In genomic region chr15:41564286-41564959, GRCh38 we compare ENCODE assay signal across 14 cellular contexts. TPM values are rescaled to one million over a fixed set of nuclear protein-coding genes. Genes with fewer than 3 reads are reported as not detected.
DNase-seq lines count a peak whose midpoint lies in the region; ATAC-seq and TF ChIP-seq lines count a peak whose summit lies in the region.
"Had no signal": no experiment of that assay in that cellular context is flagged by ENCODE, and none has a peak within 500 bp of the region (broad histone marks: within the 10 kb centered on the region; RNA-seq: fewer than 3 reads in every experiment).

No MANE protein-coding gene starts in this region.

- H3K27ac ChIP-seq in RWPE1, result peak overlapping the region; percentile 17
- H3K27ac ChIP-seq in neuronal stem cell (replicated peaks; ENCODE audit: low read length), result peak overlapping the region; percentile 89
- no peak overlapping the region for H3K27ac ChIP-seq in Karpas-422 (ENCODE audit: low read length)
- H3K27ac ChIP-seq: Peyer's patch had no signal

- peak overlapping the region; percentile 98 for H3K4ac ChIP-seq in neuronal stem cell (ENCODE audit: low read length)

- TF ChIP-seq CTCF in RWPE1 (conservative IDR thresholded peaks at IDR 0.05; ENCODE audit: low read depth), result no peak

- peaks cover 0 to 24% (median 8%) of the 10 kb centered on the region in 5 donors for H3K27me3 Mint-ChIP-seq in naive thymus-derived CD8-positive, alpha-beta T cell

- no peak overlapping the region for H3K4me3 Mint-ChIP-seq in naive thymus-derived CD8-positive, alpha-beta T cell
- H3K4me3 Mint-ChIP-seq: activated naive CD4-positive, alpha-beta T cell treated with anti-CD3 and anti-CD28 coated beads, Interleukin-2, amount 50 U/mL, for 24 hours; CD8-positive, alpha-beta T cell had no signal

- CTCF ChIA-PET in RWPE1 (lab: Yijun Ruan, JAX), result no interaction called here

- no peaks in the 10 kb centered on the region for H4K20me1 ChIP-seq in Karpas-422 (ENCODE audit: insufficient read depth, low read depth, low read length)

- no peak overlapping the region for H3K27ac Mint-ChIP-seq in naive thymus-derived CD8-positive, alpha-beta T cell
- H3K27ac Mint-ChIP-seq: activated naive CD4-positive, alpha-beta T cell treated with anti-CD3 and anti-CD28 coated beads, Interleukin-2, amount 50 U/mL, for 24 hours; CD8-positive, alpha-beta T cell had no signal

- no peak for ATAC-seq in naive thymus-derived CD8-positive, alpha-beta T cell
- ATAC-seq: CD8-positive, alpha-beta T cell; right cardiac atrium had no signal

- H3K4me3 ChIP-seq in H7 (ENCODE audit: insufficient read depth, low read depth, low read length), result no peak overlapping the region
- no peak overlapping the region for H3K4me3 ChIP-seq in neuronal stem cell (ENCODE audit: low read length in 2 of 2)
- no peak overlapping the region for H3K4me3 ChIP-seq in Karpas-422 (ENCODE audit: low read length)
- H3K4me3 ChIP-seq: Peyer's patch had no signal

- peaks cover 12% of the 10 kb centered on the region for H3K79me1 ChIP-seq in neuronal stem cell (ENCODE audit: low read depth, low read length)

- H3K18ac ChIP-seq in neuronal stem cell (ENCODE audit: low read length), result peak overlapping the region; percentile 84

- H4K91ac ChIP-seq in neuronal stem cell (ENCODE audit: low read depth, low read length, poor library complexity), result peak overlapping the region; percentile 95

- H3K36me3 ChIP-seq in H7 (replicated peaks; ENCODE audit: control insufficient read depth, insufficient read depth, low read length), result peaks cover 8% of the 10 kb centered on the region
- peaks cover 18 to 56% of the 10 kb centered on the region in 2 donors for H3K36me3 ChIP-seq in neuronal stem cell (replicated peaks in 1 of 2; ENCODE audit: control insufficient read depth in 2 of 2, insufficient read depth in 2 of 2, low read length in 2 of 2)
- no peaks in the 10 kb centered on the region for H3K36me3 ChIP-seq in Karpas-422 (ENCODE audit: insufficient read depth, low read length)
- H3K36me3 ChIP-seq: Peyer's patch had no signal

- POLR2A ChIA-PET in RWPE1 (lab: Yijun Ruan, JAX; ENCODE audit: low non-redundant PET), result no interaction called here
- POLR2A ChIA-PET in naive thymus-derived CD8-positive, alpha-beta T cell (lab: Charles Lee), result no interaction called here

- no peaks in the 10 kb centered on the region for H3K36me3 Mint-ChIP-seq in naive thymus-derived CD8-positive, alpha-beta T cell
- H3K36me3 Mint-ChIP-seq: activated naive CD4-positive, alpha-beta T cell treated with anti-CD3 and anti-CD28 coated beads, Interleukin-2, amount 50 U/mL, for 24 hours; CD8-positive, alpha-beta T cell had no signal

- DNase-seq in H7 (peak; percentile 88), RWPE1 (ENCODE audit: low spot score) (no peak), epidermal melanocyte (ENCODE audit: insufficient read length, low spot score) (peak; percentile 72), neuronal stem cell (ENCODE audit: low spot score) (peak; percentile 67), NCI-H446 (lab: John Stamatoyannopoulos, UW) (no peak), Karpas-422 (no peak), DMS153 treated with DMSO at 0.1 percent for 48 hours (lab: John Stamatoyannopoulos, UW; ENCODE audit: unreplicated experiment) (no peak)
- no peak for DNase-seq in naive thymus-derived CD8-positive, alpha-beta T cell
- DNase-seq: activated CD4-positive, alpha-beta T cell treated with anti-CD3 and anti-CD28 coated beads, Interleukin-2, amount 50 U/mL, for 1 hour; CD8-positive, alpha-beta T cell; Peyer's patch had no signal

- peak overlapping the region; percentile 76 for H2BK5ac ChIP-seq in neuronal stem cell (ENCODE audit: low read length)

- peak overlapping the region; percentile 63 for H2AFZ ChIP-seq in neuronal stem cell (ENCODE audit: low read length)
- no peak overlapping the region for H2AFZ ChIP-seq in Karpas-422 (ENCODE audit: low read length)

- peak overlapping the region; percentile 77 for H2AK5ac ChIP-seq in neuronal stem cell (ENCODE audit: low read depth, low read length)

- H3K79me2 ChIP-seq in Karpas-422 (ENCODE audit: low read length), result no peaks in the 10 kb centered on the region

- H3K4me1 ChIP-seq in neuronal stem cell (ENCODE audit: control insufficient read depth in 2 of 2, insufficient read depth in 1 of 2, low read depth in 1 of 2, low read length in 2 of 2) (peaks cover 65 to 77% of the 10 kb centered on the region in 2 donors), Karpas-422 (ENCODE audit: low read length) (peaks cover 3% of the 10 kb centered on the region)

- peak overlapping the region; percentile 74 for H3K14ac ChIP-seq in neuronal stem cell (ENCODE audit: low read length)

- H3K27me3 ChIP-seq in H7 (ENCODE audit: control insufficient read depth, insufficient read depth, low read length) (no peaks in the 10 kb centered on the region), neuronal stem cell (ENCODE audit: control insufficient read depth in 3 of 3, insufficient read depth in 3 of 3, low read depth in 1 of 3, low read length in 3 of 3) (no peaks in the 10 kb centered on the region), Karpas-422 (ENCODE audit: low read length) (no peaks in the 10 kb centered on the region)
- H3K27me3 ChIP-seq: Peyer's patch had no signal

- H3K23ac ChIP-seq in neuronal stem cell (ENCODE audit: low read depth, low read length, poor library complexity), result no peak overlapping the region

- H3K9me2 ChIP-seq in Karpas-422 (replicated peaks; ENCODE audit: insufficient read depth, low read length), result no peaks in the 10 kb centered on the region

- H2BK12ac ChIP-seq in neuronal stem cell (ENCODE audit: low read length), result peak overlapping the region; percentile 35

- H2BK120ac ChIP-seq in neuronal stem cell (ENCODE audit: low read depth, low read length), result no peak overlapping the region

- no CpG with 5 or more reads among the region's 7 CpGs for WGBS in neuronal stem cell (ENCODE audit: extremely low coverage in 2 of 2, insufficient read length in 2 of 2, insufficient replicate concordance in 1 of 2), 2 donors

- no peaks in the 10 kb centered on the region for H3K9me3 Mint-ChIP-seq in naive thymus-derived CD8-positive, alpha-beta T cell
- H3K9me3 Mint-ChIP-seq: activated naive CD4-positive, alpha-beta T cell treated with anti-CD3 and anti-CD28 coated beads, Interleukin-2, amount 50 U/mL, for 24 hours; CD8-positive, alpha-beta T cell had no signal

- H3K9ac ChIP-seq in neuronal stem cell (ENCODE audit: low read depth, low read length, poor library complexity), result peak overlapping the region; percentile 87
- no peak overlapping the region for H3K9ac ChIP-seq in Karpas-422 (ENCODE audit: low read length)

- H3K4me2 ChIP-seq in neuronal stem cell (ENCODE audit: insufficient read depth, low read length, poor library complexity, severe bottlenecking) (peak overlapping the region; percentile 48), Karpas-422 (ENCODE audit: low read depth, low read length, poor library complexity, severe bottlenecking) (no peak overlapping the region)

- H2BK15ac ChIP-seq in neuronal stem cell (ENCODE audit: low read length), result peak overlapping the region; percentile 93

- peaks cover 0 to 1% of the 10 kb centered on the region in 2 donors for H3K9me3 ChIP-seq in neuronal stem cell (replicated peaks in 1 of 2; ENCODE audit: control insufficient read depth in 2 of 2, insufficient read depth in 1 of 2, low read depth in 1 of 2, low read length in 2 of 2)
- no peaks in the 10 kb centered on the region for H3K9me3 ChIP-seq in Karpas-422 (ENCODE audit: low read length)
- H3K9me3 ChIP-seq: Peyer's patch had no signal

- peak overlapping the region; percentile 20 for H4K8ac ChIP-seq in neuronal stem cell (ENCODE audit: low read depth, low read length)

- peaks cover 4 to 7% (median 4%) of the 10 kb centered on the region in 4 donors for H3K4me1 Mint-ChIP-seq in naive thymus-derived CD8-positive, alpha-beta T cell
- H3K4me1 Mint-ChIP-seq: activated naive CD4-positive, alpha-beta T cell treated with anti-CD3 and anti-CD28 coated beads, Interleukin-2, amount 50 U/mL, for 24 hours had no signal

RNA-seq across cellular contexts. Expression of gene TYRO3, which starts 5.4 kb away (rescaled TPM):
- total RNA-seq in H7 (2014; rRNA removed; shearing (Covaris generic)), result 65.8 and 72.6 TPM in 2 replicates
- 121 TPM for polyA plus RNA-seq in neuronal stem cell (2013, experiment 1 of 2)
- 118 TPM for polyA plus RNA-seq in neuronal stem cell (2013, experiment 2 of 2)
- 0.37 and 1.1 TPM in 2 replicates for total RNA-seq in Karpas-422 (2014; rRNA removed; shearing (Covaris generic); ENCODE audit: low replicate concordance)
- under 1 TPM in 1 of 2 experiments, not detected in 1; 0.05 TPM for total RNA-seq in naive thymus-derived CD8-positive, alpha-beta T cell
- polyA plus RNA-seq in naive thymus-derived CD8-positive, alpha-beta T cell, result not detected

RNA-seq across cellular contexts. Expression of gene RPAP1, which starts 20.4 kb away (rescaled TPM):
- 65.5 and 77.7 TPM in 2 replicates for total RNA-seq in H7 (2014; rRNA removed; shearing (Covaris generic))
- 21.6 TPM for polyA plus RNA-seq in neuronal stem cell (2013, experiment 1 of 2)
- 20.4 TPM for polyA plus RNA-seq in neuronal stem cell (2013, experiment 2 of 2)
- 17.4 and 26.2 TPM in 2 replicates for total RNA-seq in Karpas-422 (2014; rRNA removed; shearing (Covaris generic); ENCODE audit: low replicate concordance)
- 10 to 100 TPM; 59.1 to 60.0 TPM for total RNA-seq in naive thymus-derived CD8-positive, alpha-beta T cell
- 10 to 100 TPM in 2 of 3 donors, 1 to 10 TPM in 1; 8.0 to 19.8 (median 12.2) TPM for polyA plus RNA-seq in naive thymus-derived CD8-positive, alpha-beta T cell

RNA-seq across cellular contexts. Expression of gene LTK, which starts 50.8 kb away (rescaled TPM):
- total RNA-seq in H7 (2014; rRNA removed; shearing (Covaris generic)), result 0.07 and 0.15 TPM in 2 replicates
- 0.03 TPM for polyA plus RNA-seq in neuronal stem cell (2013, experiment 1 of 2)
- 0.06 TPM for polyA plus RNA-seq in neuronal stem cell (2013, experiment 2 of 2)
- total RNA-seq in Karpas-422 (2014; rRNA removed; shearing (Covaris generic); ENCODE audit: low replicate concordance), result 0.78 and 1.7 TPM in 2 replicates
- total RNA-seq in naive thymus-derived CD8-positive, alpha-beta T cell, result under 1 TPM; 0.18 to 0.22 TPM
- not detected for polyA plus RNA-seq in naive thymus-derived CD8-positive, alpha-beta T cell
- total RNA-seq: M059J had no signal

Comparison
In these comparisons a context has a peak if more than half of its experiments do, and no peak if none do; other contexts are left out.
1. DNase-seq: peak in H7 (single experiment), epidermal melanocyte (single experiment) and neuronal stem cell (single experiment); none in RWPE1 (single experiment), NCI-H446 (0 of 2), Karpas-422 (single experiment), naive thymus-derived CD8-positive, alpha-beta T cell (0 of 10) and DMS153 treated with DMSO at 0.1 percent for 48 hours (single experiment).
2. RNA of gene TYRO3, which starts 5.4 kb away (total RNA-seq): 65.8 to 72.6 TPM in H7; 0.37 to 1.1 TPM in Karpas-422 and 0.05 TPM in naive thymus-derived CD8-positive, alpha-beta T cell; every median in the first group is over 10 times any median in the second.